ENCODE assay signal across 18 cellular contexts in genomic region chr13:72174549-72174948, GRCh38.
DNase-seq lines count a peak whose midpoint lies in the region; ATAC-seq and TF ChIP-seq lines count a peak whose summit lies in the region.
"Had no signal": no experiment of that assay in that cellular context is flagged by ENCODE, and none has a peak within 500 bp of the region (broad histone marks: within the 10 kb centered on the region; RNA-seq: fewer than 3 reads in every experiment).

No MANE protein-coding gene starts in this region.

- no peaks in the 10 kb centered on the region for H3K79me2 ChIP-seq in GM23338 (replicated peaks; ENCODE audit: insufficient read depth)
- no peaks in the 10 kb centered on the region for H3K79me2 ChIP-seq in neural progenitor cell (ENCODE audit: low read depth)

- H3K27me3 ChIP-seq in GM23338 (ENCODE audit: insufficient read depth) (no peaks in the 10 kb centered on the region), neural progenitor cell (no peaks in the 10 kb centered on the region)
- H3K27me3 ChIP-seq: BLaER1 had no signal

- peaks cover 2% of the 10 kb centered on the region for H3K27me3 Mint-ChIP-seq in GM23338 (ENCODE audit: insufficient read depth, low read depth, poor library complexity)
- peaks cover 2% of the 10 kb centered on the region for H3K27me3 Mint-ChIP-seq in neural progenitor cell (ENCODE audit: insufficient read depth, low read depth)
- H3K27me3 Mint-ChIP-seq in nephron progenitor cell (ENCODE audit: low read depth, poor library complexity) = no peaks in the 10 kb centered on the region

- H3K4me3 ChIP-seq in GM23338 = no peak overlapping the region
- H3K4me3 ChIP-seq in choroid plexus epithelial cell (ENCODE audit: low read depth, low read length) = no peak overlapping the region
- H3K4me3 ChIP-seq in neural progenitor cell = no peak overlapping the region
- H3K4me3 ChIP-seq: BLaER1, GM23248 had no signal

- H3K27ac Mint-ChIP-seq in GM23338 (no peak overlapping the region), neural progenitor cell (no peak overlapping the region), nephron progenitor cell (no peak overlapping the region)
- H3K27ac Mint-ChIP-seq: CD8-positive, alpha-beta T cell; HFFc6 had no signal

- TF ChIP-seq CTCF in GM23338 (conservative IDR thresholded peaks at IDR 0.05; ENCODE audit: low read depth in 2 of 2) (no peak), choroid plexus epithelial cell (conservative IDR thresholded peaks at IDR 0.05; ENCODE audit: low read depth, low read length) (no peak), neural progenitor cell (IDR thresholded peaks at IDR 0.05) (no peak), GM13977 (IDR thresholded peaks at IDR 0.05; ENCODE audit: extremely low read depth, insufficient read depth, missing control alignments) (no peak), nephron progenitor cell (IDR thresholded peaks at IDR 0.05) (no peak)

- no peaks in the 10 kb centered on the region for H4K20me1 ChIP-seq in GM23338 (replicated peaks; ENCODE audit: insufficient read depth)
- H4K20me1 ChIP-seq in neural progenitor cell (ENCODE audit: low read depth) = no peaks in the 10 kb centered on the region
- H4K20me1 ChIP-seq: BLaER1 had no signal

- H3K27ac ChIP-seq in GM23338 (ENCODE audit: low read depth) (no peak overlapping the region), neural progenitor cell (no peak overlapping the region)
- H3K27ac ChIP-seq: BLaER1, GM23248 had no signal

- no peak for DNase-seq in GM23338 (ENCODE audit: low spot score)
- DNase-seq in choroid plexus epithelial cell (ENCODE audit: low read depth) = peak; percentile 11
- no peak for DNase-seq in neural progenitor cell (ENCODE audit: low spot score)
- no peak for DNase-seq in GM13977 (ENCODE audit: low spot score)
- DNase-seq in nephron progenitor cell = no peak
- no peak for DNase-seq in NCI-H2081 treated with DMSO at 0.1 percent for 48 hours (lab: John Stamatoyannopoulos, UW)
- DNase-seq: 8988T; CD8-positive, alpha-beta T cell; COR-L47; DMS 273 treated with DMSO at 0.1 percent for 48 hours; DMS53; GM23248; H7; HFFc6; KBM-7 had no signal

- no peaks in the 10 kb centered on the region for H3K9me3 ChIP-seq in neural progenitor cell (ENCODE audit: low read depth)
- H3K9me3 ChIP-seq: BLaER1 had no signal

- H3K4me1 ChIP-seq in GM23338 (ENCODE audit: insufficient read depth) = peaks cover 3% of the 10 kb centered on the region; the same call in 1 of the 2 replicates
- no peaks in the 10 kb centered on the region for H3K4me1 ChIP-seq in neural progenitor cell
- H3K4me1 ChIP-seq: BLaER1 had no signal

- no peak for ATAC-seq in GM23338
- ATAC-seq: CD8-positive, alpha-beta T cell; HCT116 had no signal

- H3K36me3 Mint-ChIP-seq in GM23338 (ENCODE audit: low read depth) (no peaks in the 10 kb centered on the region), neural progenitor cell (no peaks in the 10 kb centered on the region), nephron progenitor cell (ENCODE audit: low read depth) (no peaks in the 10 kb centered on the region)
- H3K36me3 Mint-ChIP-seq: CD8-positive, alpha-beta T cell had no signal

- H3K36me3 ChIP-seq in GM23338 (ENCODE audit: insufficient read depth) = no peaks in the 10 kb centered on the region
- no peaks in the 10 kb centered on the region for H3K36me3 ChIP-seq in neural progenitor cell
- H3K36me3 ChIP-seq: BLaER1 had no signal

- H3K4me1 Mint-ChIP-seq in GM23338 = no peaks in the 10 kb centered on the region
- no peaks in the 10 kb centered on the region for H3K4me1 Mint-ChIP-seq in neural progenitor cell
- H3K4me1 Mint-ChIP-seq in nephron progenitor cell = no peaks in the 10 kb centered on the region

- TF ChIP-seq RAD21 in Ishikawa (IDR thresholded peaks at IDR 0.05; ENCODE audit: low read depth) = no peak

- H3K9ac ChIP-seq in neural progenitor cell = no peak overlapping the region
- H3K9ac ChIP-seq: BLaER1, GM23248 had no signal

- TF ChIP-seq EP300 in Ishikawa (IDR thresholded peaks at IDR 0.05; ENCODE audit: borderline replicate concordance) = no peak

- H3K4me2 ChIP-seq in GM23338 = no peak overlapping the region
- no peak overlapping the region for H3K4me2 ChIP-seq in neural progenitor cell
- H3K4me2 ChIP-seq: BLaER1 had no signal

- no peaks in the 10 kb centered on the region for H3K9me3 Mint-ChIP-seq in GM23338
- H3K9me3 Mint-ChIP-seq in neural progenitor cell = no peaks in the 10 kb centered on the region
- H3K9me3 Mint-ChIP-seq in nephron progenitor cell = no peaks in the 10 kb centered on the region
- H3K9me3 Mint-ChIP-seq: CD8-positive, alpha-beta T cell had no signal

- 0 out of 2 replicates have a peak overlapping the region, but pooled peaks have one; percentile 25 for H2AFZ ChIP-seq in GM23338
- H2AFZ ChIP-seq in neural progenitor cell (replicated peaks) = peak overlapping the region; percentile 59
- H2AFZ ChIP-seq: GM23248 had no signal

- in situ Hi-C loops in GM13977 (cut with MboI; ENCODE audit: low pct_unique_long_range_greater_than_20kb, low sequenced_read_pairs, unreplicated experiment) = no loop called here

- H3K4me3 Mint-ChIP-seq in GM23338 (no peak overlapping the region), neural progenitor cell (no peak overlapping the region), nephron progenitor cell (no peak overlapping the region)
- H3K4me3 Mint-ChIP-seq: CD8-positive, alpha-beta T cell; HFFc6 had no signal

- H3F3A ChIP-seq in GM23338 (replicated peaks; ENCODE audit: low read depth) (no peaks in the 10 kb centered on the region), neural progenitor cell (ENCODE audit: low read depth) (no peaks in the 10 kb centered on the region)

- no peaks in the 10 kb centered on the region for H3K9me2 ChIP-seq in GM23338 (ENCODE audit: insufficient read depth)

TF ChIP-seq in GM23338, 12 proteins besides CTCF, POLR2A, EP300 and RAD21 (continues in another document):
- TF ChIP-seq EZH2phosphoT487 (IDR thresholded peaks at IDR 0.05; ENCODE audit: unreplicated experiment) = no peak

TF ChIP-seq in Ishikawa, 13 proteins besides CTCF, POLR2A, EP300 and RAD21:
- TF ChIP-seq CEBPB (IDR thresholded peaks at IDR 0.05) (0 out of 2 replicates have a peak, but pooled peaks have one; percentile 34), EGR1 (IDR thresholded peaks at IDR 0.05) (no peak), TEAD4 (IDR thresholded peaks at IDR 0.05) (no peak)
